33 cellular contexts compared by ENCODE assay signal in genomic region chr1:84382127-84382526, GRCh38. TPM values are rescaled to one million over a fixed set of nuclear protein-coding genes. Genes with fewer than 3 reads are reported as not detected.
DNase-seq lines count a peak whose midpoint lies in the region; ATAC-seq and TF ChIP-seq lines count a peak whose summit lies in the region.
"Had no signal": no experiment of that assay in that cellular context is flagged by ENCODE, and none has a peak within 500 bp of the region (broad histone marks: within the 10 kb centered on the region; RNA-seq: fewer than 3 reads in every experiment).

No MANE protein-coding gene starts in this region.

- peaks cover 19% of the 10 kb centered on the region for H3K4me1 ChIP-seq in smooth muscle cell (ENCODE audit: low read depth)
- H3K4me1 ChIP-seq: Caco-2, colonic mucosa, right lobe of liver had no signal

- peak overlapping the region; percentile 47 for H2AFZ ChIP-seq in smooth muscle cell (ENCODE audit: low read depth)
- H2AFZ ChIP-seq: GM23248 had no signal

- peaks cover 7% of the 10 kb centered on the region for H3F3A ChIP-seq in smooth muscle cell (ENCODE audit: low read depth)

- H3K4me3 ChIP-seq in fibroblast of villous mesenchyme (ENCODE audit: low read depth, low read length) = no peak overlapping the region
- no peak overlapping the region for H3K4me3 ChIP-seq in smooth muscle cell
- H3K4me3 ChIP-seq: cardiac muscle cell, colonic mucosa, GM23248, heart left ventricle, right lobe of liver, tibial nerve had no signal

- no peak for TF ChIP-seq CTCF in fibroblast of villous mesenchyme (IDR thresholded peaks at IDR 0.05; ENCODE audit: insufficient read depth, low read depth, low read length)
- no peak for TF ChIP-seq CTCF in smooth muscle cell (IDR thresholded peaks at IDR 0.05; ENCODE audit: borderline replicate concordance, insufficient read depth, poor library complexity, severe bottlenecking)

- ATAC-seq in left lobe of liver = no peak
- ATAC-seq: activated CD8-positive, alpha-beta T cell treated with anti-CD3 and anti-CD28 coated beads, Interleukin-2, amount 10 ng/mL, durations not matched to agents 7 days and 5 days; activated T-helper 17 cell treated with anti-CD3 and anti-CD28 coated beads, Interleukin-2, amount 50 U/mL, for 72 hours; heart left ventricle; naive thymus-derived CD4-positive, alpha-beta T cell; right lobe of liver had no signal

- H3K79me2 ChIP-seq in smooth muscle cell (ENCODE audit: low read depth) = no peaks in the 10 kb centered on the region

- no peaks in the 10 kb centered on the region for H3K36me3 ChIP-seq in smooth muscle cell (ENCODE audit: low read depth)
- H3K36me3 ChIP-seq: cardiac muscle cell, colonic mucosa, heart left ventricle, neutrophil, right lobe of liver, tibial nerve had no signal

- peak overlapping the region; percentile 23 for H3K27ac ChIP-seq in smooth muscle cell (ENCODE audit: low read depth)
- H3K27ac ChIP-seq: cardiac muscle cell, colonic mucosa, GM23248, heart left ventricle, neutrophil, right lobe of liver, tibial nerve had no signal

- H3K4me2 ChIP-seq in smooth muscle cell = peak overlapping the region; percentile 75

- WGBS in smooth muscle cell (ENCODE audit: low lambda C conversion rate) = 37% methylated on average over 3 of the region's 3 CpGs

- no peak overlapping the region for H3K9ac ChIP-seq in smooth muscle cell (ENCODE audit: low read depth)
- H3K9ac ChIP-seq: GM23248 had no signal

- no peaks in the 10 kb centered on the region for H4K20me1 ChIP-seq in smooth muscle cell (ENCODE audit: low read depth)

- DNase-seq in HT1080 (ENCODE audit: low read depth) (peak; percentile 64), amniotic epithelial cell (ENCODE audit: low read depth) (peak; percentile 41), fibroblast of villous mesenchyme (ENCODE audit: low read depth) (peak; percentile 22), smooth muscle cell (lab: John Stamatoyannopoulos, UW; ENCODE audit: unreplicated experiment) (no peak), left lobe of liver (ENCODE audit: low spot score) (no peak), NCI-H1436 treated with DMSO at 0.1 percent for 48 hours (lab: John Stamatoyannopoulos, UW) (no peak), activated gamma-delta T cell treated with Interleukin-2 at 50 U/mL for 16 hours (no peak)
- DNase-seq: activated CD4-positive, alpha-beta T cell treated with anti-CD3 and anti-CD28 coated beads for 1 hour; activated CD8-positive, alpha-beta T cell treated with anti-CD3 and anti-CD28 coated beads, Interleukin-2, amount 10 ng/mL, durations not matched to agents 7 days and 5 days; amygdala; Caco-2; colonic mucosa; DMS79 treated with DMSO at 0.1 percent for 48 hours; effector memory CD4-positive, alpha-beta T cell; erythroblast; GM23248; heart left ventricle; HFFc6; kidney; naive thymus-derived CD4-positive, alpha-beta T cell; NCI-H1092; NCI-H1694 treated with DMSO at 0.1 percent for 48 hours; NCI-H446 treated with DMSO at 0.1 percent for 48 hours; right lobe of liver; RPMI8226; stimulated activated CD4-positive, alpha-beta T cell treated with anti-CD3 and anti-CD28 coated beads, Interleukin-4, amount 100 ng/mL, for 24 hours had no signal

- H3K9me3 ChIP-seq in smooth muscle cell (replicated peaks; ENCODE audit: low read depth) = no peaks in the 10 kb centered on the region
- H3K9me3 ChIP-seq: Caco-2, colonic mucosa, heart left ventricle, neutrophil, right lobe of liver, tibial nerve had no signal

- H3K27me3 ChIP-seq in smooth muscle cell (ENCODE audit: low read depth) = no peaks in the 10 kb centered on the region
- H3K27me3 ChIP-seq: cardiac muscle cell, colonic mucosa, heart left ventricle, neutrophil, right lobe of liver, tibial nerve had no signal

RNA-seq across cellular contexts. Expression of gene DNASE2B, which starts 16.2 kb away (rescaled TPM):
- total RNA-seq in HT1080 (2014; rRNA removed; shearing (Covaris generic)) = not detected in 2 replicates
- not detected in 2 replicates for polyA plus RNA-seq in HT1080 (2015; cell fraction: cytosol; rRNA removed)
- not detected in 2 replicates for polyA plus RNA-seq in HT1080 (2015; cell fraction: nucleus; rRNA removed)
- total RNA-seq in fibroblast of villous mesenchyme (not detected in 2 replicates), smooth muscle cell (not detected in 2 replicates), left lobe of liver (not detected)
- polyA plus RNA-seq in smooth muscle cell = not detected in 2 replicates
- total RNA-seq: activated CD8-positive, alpha-beta T cell treated with anti-CD3 and anti-CD28 coated beads, Interleukin-2, amount 10 ng/mL, durations not matched to agents 7 days and 5 days; activated T-helper 17 cell treated with anti-CD3 and anti-CD28 coated beads, Interleukin-2, amount 50 U/mL, for 72 hours; Caco-2; cardiac muscle cell; GM23248; HFFc6; kidney; M059J; naive thymus-derived CD4-positive, alpha-beta T cell; T-helper 2 cell treated with Interferon-gamma antibody and Interleukin-4, amounts not matched to agents 100 ng/mL and 5 ng/mL, for 36 hours; tibial nerve had no signal
- polyA plus RNA-seq: cardiac muscle cell; CD14-positive monocyte; GM23248; naive thymus-derived CD4-positive, alpha-beta T cell had no signal

Comparison
In these comparisons a context has a peak if more than half of its experiments do, and no peak if none do; other contexts are left out.
1. DNase-seq: peak in HT1080 (single experiment), amniotic epithelial cell (single experiment) and fibroblast of villous mesenchyme (single experiment); none in smooth muscle cell (single experiment), left lobe of liver (single experiment), NCI-H1436 treated with DMSO at 0.1 percent for 48 hours (single experiment) and activated gamma-delta T cell treated with Interleukin-2 at 50 U/mL for 16 hours (single experiment).